1 cellular context compared by ENCODE assay signal in the genomic region with DNA sequence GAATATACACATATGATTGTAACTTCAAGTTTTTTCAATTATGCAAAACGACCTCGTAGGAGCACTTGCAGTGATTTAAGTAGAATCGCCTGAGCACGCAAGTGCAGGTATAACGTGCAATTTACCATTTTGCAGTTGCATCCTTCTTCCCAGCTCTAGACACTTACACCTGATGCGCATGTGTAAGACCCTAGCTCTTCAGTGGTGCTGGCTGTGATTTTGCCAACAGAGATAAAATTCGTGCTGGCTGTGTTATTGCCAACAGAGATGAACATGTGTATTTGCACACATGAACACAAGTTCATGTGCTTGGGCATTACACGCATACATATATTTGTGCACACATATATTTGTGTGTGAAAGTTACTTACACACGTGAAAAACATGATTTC.
TF ChIP-seq lines count a peak whose summit lies in the region.

No MANE protein-coding gene starts in this region.

TF ChIP-seq in GM12878, 131 proteins besides CTCF, POLR2A, EP300 and RAD21 (continued from another document):
- TF ChIP-seq, protein P1, sequence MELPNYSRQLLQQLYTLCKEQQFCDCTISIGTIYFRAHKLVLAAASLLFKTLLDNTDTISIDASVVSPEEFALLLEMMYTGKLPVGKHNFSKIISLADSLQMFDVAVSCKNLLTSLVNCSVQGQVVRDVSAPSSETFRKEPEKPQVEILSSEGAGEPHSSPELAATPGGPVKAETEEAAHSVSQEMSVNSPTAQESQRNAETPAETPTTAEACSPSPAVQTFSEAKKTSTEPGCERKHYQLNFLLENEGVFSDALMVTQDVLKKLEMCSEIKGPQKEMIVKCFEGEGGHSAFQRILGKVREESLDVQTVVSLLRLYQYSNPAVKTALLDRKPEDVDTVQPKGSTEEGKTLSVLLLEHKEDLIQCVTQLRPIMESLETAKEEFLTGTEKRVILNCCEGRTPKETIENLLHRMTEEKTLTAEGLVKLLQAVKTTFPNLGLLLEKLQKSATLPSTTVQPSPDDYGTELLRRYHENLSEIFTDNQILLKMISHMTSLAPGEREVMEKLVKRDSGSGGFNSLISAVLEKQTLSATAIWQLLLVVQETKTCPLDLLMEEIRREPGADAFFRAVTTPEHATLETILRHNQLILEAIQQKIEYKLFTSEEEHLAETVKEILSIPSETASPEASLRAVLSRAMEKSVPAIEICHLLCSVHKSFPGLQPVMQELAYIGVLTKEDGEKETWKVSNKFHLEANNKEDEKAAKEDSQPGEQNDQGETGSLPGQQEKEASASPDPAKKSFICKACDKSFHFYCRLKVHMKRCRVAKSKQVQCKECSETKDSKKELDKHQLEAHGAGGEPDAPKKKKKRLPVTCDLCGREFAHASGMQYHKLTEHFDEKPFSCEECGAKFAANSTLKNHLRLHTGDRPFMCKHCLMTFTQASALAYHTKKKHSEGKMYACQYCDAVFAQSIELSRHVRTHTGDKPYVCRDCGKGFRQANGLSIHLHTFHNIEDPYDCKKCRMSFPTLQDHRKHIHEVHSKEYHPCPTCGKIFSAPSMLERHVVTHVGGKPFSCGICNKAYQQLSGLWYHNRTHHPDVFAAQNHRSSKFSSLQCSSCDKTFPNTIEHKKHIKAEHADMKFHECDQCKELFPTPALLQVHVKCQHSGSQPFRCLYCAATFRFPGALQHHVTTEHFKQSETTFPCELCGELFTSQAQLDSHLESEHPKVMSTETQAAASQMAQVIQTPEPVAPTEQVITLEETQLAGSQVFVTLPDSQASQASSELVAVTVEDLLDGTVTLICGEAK (IDR thresholded peaks at IDR 0.05; ENCODE audit: borderline replicate concordance): no peak
- TF ChIP-seq TCF3 (IDR thresholded peaks at IDR 0.05; ENCODE audit: borderline replicate concordance, insufficient read depth, low read depth, low read length) (no peak), MTA3 (IDR thresholded peaks at IDR 0.05; ENCODE audit: borderline replicate concordance, low read length) (no peak), NR2C1 (IDR thresholded peaks at IDR 0.05) (no peak), BMI1 (IDR thresholded peaks at IDR 0.05; ENCODE audit: borderline replicate concordance) (no peak)
- TF ChIP-seq, protein P2, sequence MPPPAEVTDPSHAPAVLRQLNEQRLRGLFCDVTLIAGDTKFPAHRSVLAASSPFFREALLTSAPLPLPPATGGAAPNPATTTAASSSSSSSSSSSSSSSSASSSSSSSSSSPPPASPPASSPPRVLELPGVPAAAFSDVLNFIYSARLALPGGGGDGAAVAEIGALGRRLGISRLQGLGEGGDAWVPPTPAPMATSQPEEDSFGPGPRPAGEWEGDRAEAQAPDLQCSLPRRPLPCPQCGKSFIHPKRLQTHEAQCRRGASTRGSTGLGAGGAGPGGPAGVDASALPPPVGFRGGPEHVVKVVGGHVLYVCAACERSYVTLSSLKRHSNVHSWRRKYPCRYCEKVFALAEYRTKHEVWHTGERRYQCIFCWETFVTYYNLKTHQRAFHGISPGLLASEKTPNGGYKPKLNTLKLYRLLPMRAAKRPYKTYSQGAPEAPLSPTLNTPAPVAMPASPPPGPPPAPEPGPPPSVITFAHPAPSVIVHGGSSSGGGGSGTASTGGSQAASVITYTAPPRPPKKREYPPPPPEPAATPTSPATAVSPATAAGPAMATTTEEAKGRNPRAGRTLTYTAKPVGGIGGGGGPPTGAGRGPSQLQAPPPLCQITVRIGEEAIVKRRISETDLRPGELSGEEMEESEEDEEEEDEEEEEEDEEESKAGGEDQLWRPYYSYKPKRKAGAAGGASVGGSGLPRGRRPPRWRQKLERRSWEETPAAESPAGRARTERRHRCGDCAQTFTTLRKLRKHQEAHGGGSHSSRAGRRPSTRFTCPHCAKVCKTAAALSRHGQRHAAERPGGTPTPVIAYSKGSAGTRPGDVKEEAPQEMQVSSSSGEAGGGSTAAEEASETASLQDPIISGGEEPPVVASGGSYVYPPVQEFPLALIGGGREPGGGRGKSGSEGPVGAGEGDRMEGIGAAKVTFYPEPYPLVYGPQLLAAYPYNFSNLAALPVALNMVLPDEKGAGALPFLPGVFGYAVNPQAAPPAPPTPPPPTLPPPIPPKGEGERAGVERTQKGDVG (CRISPR knock-in tag; IDR thresholded peaks at IDR 0.05): no peak
- TF ChIP-seq, protein P3, sequence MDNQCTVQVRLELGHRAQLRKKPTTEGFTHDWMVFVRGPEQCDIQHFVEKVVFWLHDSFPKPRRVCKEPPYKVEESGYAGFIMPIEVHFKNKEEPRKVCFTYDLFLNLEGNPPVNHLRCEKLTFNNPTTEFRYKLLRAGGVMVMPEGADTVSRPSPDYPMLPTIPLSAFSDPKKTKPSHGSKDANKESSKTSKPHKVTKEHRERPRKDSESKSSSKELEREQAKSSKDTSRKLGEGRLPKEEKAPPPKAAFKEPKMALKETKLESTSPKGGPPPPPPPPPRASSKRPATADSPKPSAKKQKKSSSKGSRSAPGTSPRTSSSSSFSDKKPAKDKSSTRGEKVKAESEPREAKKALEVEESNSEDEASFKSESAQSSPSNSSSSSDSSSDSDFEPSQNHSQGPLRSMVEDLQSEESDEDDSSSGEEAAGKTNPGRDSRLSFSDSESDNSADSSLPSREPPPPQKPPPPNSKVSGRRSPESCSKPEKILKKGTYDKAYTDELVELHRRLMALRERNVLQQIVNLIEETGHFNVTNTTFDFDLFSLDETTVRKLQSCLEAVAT (IDR thresholded peaks at IDR 0.05): no peak
